In genomic region chr1:175319112-175319911, GRCh38 we compare ENCODE assay signal across 8 cellular contexts.
DNase-seq lines count a peak whose midpoint lies in the region; ATAC-seq and TF ChIP-seq lines count a peak whose summit lies in the region.

No MANE protein-coding gene starts in this region.

- H3K9ac ChIP-seq in PC-3 (ENCODE audit: low read length): no peak overlapping the region

- no peak overlapping the region for H3K4me2 ChIP-seq in PC-3 (ENCODE audit: low read length)

- H3K9me3 Mint-ChIP-seq in activated T-cell treated with anti-CD3 and anti-CD28 coated beads, Interleukin-2, amount 50 U/mL, for 24 hours: no peaks in the 10 kb centered on the region
- H3K9me3 Mint-ChIP-seq in neural crest cell: no peaks in the 10 kb centered on the region

- H3K79me2 ChIP-seq in PC-3 (ENCODE audit: low read length): no peaks in the 10 kb centered on the region

- DNase-seq in AG20443 (ENCODE audit: low spot score) (peak; percentile 88), HPDE6-E6E7 (ENCODE audit: extremely low spot score) (peak; percentile 70), PC-3 (peak; percentile 79), fibroblast of peridontal ligament (ENCODE audit: extremely low read depth) (peak; percentile 52), neural crest cell (ENCODE audit: low read depth, low spot score) (peak; percentile 64)
- DNase-seq in activated T-cell treated with anti-CD3 and anti-CD28 coated beads, Interleukin-2, amount 50 U/mL, for 24 hours: peak; percentile 77
- DNase-seq in stimulated activated naive CD4-positive, alpha-beta T cell treated with Interleukin-2 at 50 U/mL for 16 hours (lab: John Stamatoyannopoulos, UW): peak; percentile 46

- no peaks in the 10 kb centered on the region for H3F3A ChIP-seq in PC-3 (ENCODE audit: low read length, unreplicated experiment)

- intact Hi-C loops in PC-3 (cut with micrococcal nuclease): loop anchor here (1.0 kb wide), 1 partner anchor 167 kb away; no protein-coding TSS in a partner anchor

- peaks cover 11% of the 10 kb centered on the region for H3K4me1 Mint-ChIP-seq in activated T-cell treated with anti-CD3 and anti-CD28 coated beads, Interleukin-2, amount 50 U/mL, for 24 hours (ENCODE audit: low read depth)
- H3K4me1 Mint-ChIP-seq in neural crest cell: peaks cover 5% of the 10 kb centered on the region

- POLR2A ChIA-PET in PC-3 (lab: Charles Lee; ENCODE audit: unreplicated experiment): interaction anchor here (0.6 kb wide), 1 partner anchor 131 kb away, joined by 6 read pairs; no protein-coding TSS in a partner anchor

- no peak overlapping the region for H3K27ac ChIP-seq in PC-3 (ENCODE audit: low read length)

- no peaks in the 10 kb centered on the region for H3K9me3 ChIP-seq in PC-3 (ENCODE audit: low read length)

- CTCF ChIA-PET in PC-3 (lab: Charles Lee): interaction anchor here (0.6 to 2.6 kb wide), 4 partner anchors 158 to 498 kb away, joined by 3 to 21 read pairs (median 6); no protein-coding TSS in a partner anchor

- no peaks in the 10 kb centered on the region for H3K36me3 Mint-ChIP-seq in activated T-cell treated with anti-CD3 and anti-CD28 coated beads, Interleukin-2, amount 50 U/mL, for 24 hours (ENCODE audit: low read depth)
- no peaks in the 10 kb centered on the region for H3K36me3 Mint-ChIP-seq in neural crest cell (ENCODE audit: low read depth)

- no peak overlapping the region for H3K27ac Mint-ChIP-seq in activated T-cell treated with anti-CD3 and anti-CD28 coated beads, Interleukin-2, amount 50 U/mL, for 24 hours
- H3K27ac Mint-ChIP-seq in neural crest cell (ENCODE audit: unreplicated experiment): no peak overlapping the region

- 0 out of 2 replicates have a peak overlapping the region, but pooled peaks have one; percentile 36 for H2AFZ ChIP-seq in PC-3 (ENCODE audit: low read length)

- H3K4me1 ChIP-seq in PC-3 (ENCODE audit: insufficient read depth, low read length): peaks cover 9% of the 10 kb centered on the region

- no TSS peak for BruUV-seq in PC-3 (replicated peaks; lab: Mats Ljungman, UMichigan)

- H3K27me3 Mint-ChIP-seq in activated T-cell treated with anti-CD3 and anti-CD28 coated beads, Interleukin-2, amount 50 U/mL, for 24 hours: no peaks in the 10 kb centered on the region
- H3K27me3 Mint-ChIP-seq in neural crest cell (ENCODE audit: low read depth): no peaks in the 10 kb centered on the region

- H3K9me2 ChIP-seq in PC-3 (replicated peaks; ENCODE audit: low read length): no peaks in the 10 kb centered on the region

- no peaks in the 10 kb centered on the region for H4K20me1 ChIP-seq in PC-3 (ENCODE audit: low read length)

- H3K36me3 ChIP-seq in PC-3 (ENCODE audit: low read depth, low read length): no peaks in the 10 kb centered on the region

- no peaks in the 10 kb centered on the region for H3K27me3 ChIP-seq in PC-3 (ENCODE audit: low read length)

- peak; percentile 79 for TF ChIP-seq CTCF in PC-3 (conservative IDR thresholded peaks at IDR 0.05; ENCODE audit: low read depth, low read length)
- TF ChIP-seq CTCF in neural crest cell (conservative IDR thresholded peaks at IDR 0.05): peak; percentile 82

- H3K4me3 Mint-ChIP-seq in activated T-cell treated with anti-CD3 and anti-CD28 coated beads, Interleukin-2, amount 50 U/mL, for 24 hours: no peak overlapping the region
- no peak overlapping the region for H3K4me3 Mint-ChIP-seq in neural crest cell

- ATAC-seq in GM19023 (IDR thresholded peaks at IDR 0.05; ENCODE audit: unreplicated experiment): peak; percentile 80
- ATAC-seq in PC-3: peak; percentile 88

- H3K4me3 ChIP-seq in PC-3 (ENCODE audit: low read length): no peak overlapping the region
